ENCODE assay signal across 34 cellular contexts in the genomic region with DNA sequence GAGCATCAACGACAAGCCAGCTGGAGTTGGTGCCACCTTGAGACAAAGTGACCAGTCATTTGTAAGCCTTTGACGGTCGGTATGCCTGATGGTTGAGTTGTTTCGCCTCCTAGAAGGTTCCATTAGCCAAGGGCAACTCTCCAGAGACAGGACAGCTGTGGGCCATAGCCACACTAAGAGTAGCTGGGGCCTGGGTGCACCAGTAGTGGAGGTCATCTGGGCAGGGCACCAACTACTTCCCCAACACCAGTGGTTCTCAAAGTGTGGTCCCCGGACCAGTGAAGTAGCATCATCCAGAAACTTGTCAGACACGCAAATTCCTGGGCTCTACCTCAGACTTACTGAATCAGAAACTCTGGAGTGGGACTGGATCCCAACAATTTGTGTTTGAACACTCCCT.
"Had no signal": no experiment of that assay in that cellular context is flagged by ENCODE, and none has a peak within 500 bp of the region (broad histone marks: within the 10 kb centered on the region; RNA-seq: fewer than 3 reads in every experiment).

No MANE protein-coding gene starts in this region.

- H3K27ac ChIP-seq: KMS-11 had no signal

- H3K27me3 ChIP-seq: MG63 had no signal

- H3K36me3 ChIP-seq: MG63 had no signal

- DNase-seq: Karpas-422, Kasumi-1, MG63, MM.1S, MV-4-11, NCI-H1048, NCI-H1092, NCI-H1092 treated with DMSO at 0.1 percent for 48 hours, NCI-H1105, NCI-H1105 treated with DMSO at 0.1 percent for 48 hours, NCI-H1417, NCI-H1417 treated with DMSO at 0.1 percent for 48 hours, NCI-H1436, NCI-H1436 treated with DMSO at 0.1 percent for 48 hours, NCI-H146, NCI-H1694, NCI-H1694 treated with DMSO at 0.1 percent for 48 hours, NCI-H187, NCI-H187 treated with DMSO at 0.1 percent for 48 hours, NCI-H1930, NCI-H2029 treated with DMSO at 0.1 percent for 48 hours, NCI-H2081, NCI-H2081 treated with DMSO at 0.1 percent for 48 hours, NCI-H2107, NCI-H2171, NCI-H2171 treated with DMSO at 0.1 percent for 48 hours, NCI-H2227 treated with DMSO at 0.1 percent for 48 hours, NCI-H226, NCI-H345, NCI-H446, NCI-H446 treated with DMSO at 0.1 percent for 48 hours, NCI-H510A, NCI-H510A treated with DMSO at 0.1 percent for 48 hours had no signal

- H3K4me3 ChIP-seq: MG63 had no signal
